ENCODE assay signal across 8 cellular contexts in genomic region chr17:8222380-8222629, GRCh38. TPM values are rescaled to one million over a fixed set of nuclear protein-coding genes. Genes with fewer than 3 reads are reported as not detected.
DNase-seq lines count a peak whose midpoint lies in the region; ATAC-seq and TF ChIP-seq lines count a peak whose summit lies in the region.

No MANE protein-coding gene starts in this region.

- WGBS in testis, 2 donors, result 0 to 2% methylated on average over 9 of the region's 9 CpGs

- H3K27ac ChIP-seq in cardiac muscle cell (peak overlapping the region; percentile 87), testis (peak overlapping the region; percentile 99)

- no peaks in the 10 kb centered on the region for H3K9me3 Mint-ChIP-seq in activated T-helper 1 cell treated with anti-CD3 and anti-CD28 coated beads, Interleukin-12 subunit alpha, Interleukin-12 subunit beta, Interleukin-2, Interleukin-4 antibody, amounts not matched to agents 30 ng/mL and 10 ng/mL and 1 ng/mL, durations not matched to agents 14 hours and 24 hours and 36 hours

- H3K27me3 ChIP-seq in cardiac muscle cell (no peaks in the 10 kb centered on the region), testis (no peaks in the 10 kb centered on the region)

- H3K36me3 ChIP-seq in cardiac muscle cell (no peaks in the 10 kb centered on the region), testis (ENCODE audit: low read depth, missing control alignments) (no peaks in the 10 kb centered on the region)

- H3K4me3 ChIP-seq in cardiac muscle cell (peak overlapping the region; percentile 61), testis (peak overlapping the region; percentile 74 to 86)

- H3K4me1 ChIP-seq in cardiac muscle cell (ENCODE audit: low read depth) (no peaks in the 10 kb centered on the region), testis (peaks cover 13% of the 10 kb centered on the region)

- peaks cover 14% of the 10 kb centered on the region for H3K36me3 Mint-ChIP-seq in activated T-helper 1 cell treated with anti-CD3 and anti-CD28 coated beads, Interleukin-12 subunit alpha, Interleukin-12 subunit beta, Interleukin-2, Interleukin-4 antibody, amounts not matched to agents 30 ng/mL and 10 ng/mL and 1 ng/mL, durations not matched to agents 14 hours and 24 hours and 36 hours (ENCODE audit: low read depth)

- no peak for TF ChIP-seq POLR2A in testis (IDR thresholded peaks at IDR 0.05)

- H3K4me3 Mint-ChIP-seq in activated T-helper 1 cell treated with anti-CD3 and anti-CD28 coated beads, Interleukin-12 subunit alpha, Interleukin-12 subunit beta, Interleukin-2, Interleukin-4 antibody, amounts not matched to agents 30 ng/mL and 10 ng/mL and 1 ng/mL, durations not matched to agents 14 hours and 24 hours and 36 hours, result peak overlapping the region; percentile 97

- peaks cover 21% of the 10 kb centered on the region for H3K27me3 Mint-ChIP-seq in activated T-helper 1 cell treated with anti-CD3 and anti-CD28 coated beads, Interleukin-12 subunit alpha, Interleukin-12 subunit beta, Interleukin-2, Interleukin-4 antibody, amounts not matched to agents 30 ng/mL and 10 ng/mL and 1 ng/mL, durations not matched to agents 14 hours and 24 hours and 36 hours (ENCODE audit: insufficient read depth)

- H3K4me1 Mint-ChIP-seq in activated T-helper 1 cell treated with anti-CD3 and anti-CD28 coated beads, Interleukin-12 subunit alpha, Interleukin-12 subunit beta, Interleukin-2, Interleukin-4 antibody, amounts not matched to agents 30 ng/mL and 10 ng/mL and 1 ng/mL, durations not matched to agents 14 hours and 24 hours and 36 hours (ENCODE audit: low read depth), result peaks cover 66% of the 10 kb centered on the region

- H3K27ac Mint-ChIP-seq in activated T-helper 1 cell treated with anti-CD3 and anti-CD28 coated beads, Interleukin-12 subunit alpha, Interleukin-12 subunit beta, Interleukin-2, Interleukin-4 antibody, amounts not matched to agents 30 ng/mL and 10 ng/mL and 1 ng/mL, durations not matched to agents 14 hours and 24 hours and 36 hours, result peak overlapping the region; percentile 98

- ATAC-seq in Right ventricle myocardium superior (ENCODE audit: poor library complexity) (no peak), HG03108 (IDR thresholded peaks at IDR 0.05; ENCODE audit: unreplicated experiment) (peak; percentile 26), esophagus mucosa (no peak), GM21825 (IDR thresholded peaks at IDR 0.05; ENCODE audit: unreplicated experiment) (no peak)

- no peak for TF ChIP-seq CTCF in cardiac muscle cell (IDR thresholded peaks at IDR 0.05; ENCODE audit: low read depth, low read length)
- TF ChIP-seq CTCF in testis (IDR thresholded peaks at IDR 0.05), result no peak

- intact Hi-C loops in Right ventricle myocardium superior (cut with DNase I), result loop anchor here (1.0 kb wide), 1 partner anchor 102 kb away; no protein-coding TSS in a partner anchor
- intact Hi-C loops in activated T-helper 1 cell treated with anti-CD3 and anti-CD28 coated beads, Interleukin-12 subunit alpha, Interleukin-12 subunit beta, Interleukin-2, Interleukin-4 antibody, amounts not matched to agents 30 ng/mL and 10 ng/mL and 1 ng/mL, durations not matched to agents 14 hours and 24 hours and 36 hours (cut with micrococcal nuclease), result loop anchor here (1.0 to 10.0 kb wide), 11 partner anchors 25 to 522 kb away; partner anchors contain the start of genes CCDC42, KRABD2 and RANGRF
- intact Hi-C loops in testis (cut with DNase I; ENCODE audit: low total_unique reads), result loop anchor here (5.0 kb wide), 1 partner anchor 35 kb away; no protein-coding TSS in a partner anchor

- DNase-seq in cardiac muscle cell (ENCODE audit: low read depth in 1 of 2, low spot score in 1 of 2), result no peak
- no peak for DNase-seq in Right ventricle myocardium superior
- no peak for DNase-seq in activated T-helper 1 cell treated with anti-CD3 and anti-CD28 coated beads, Interleukin-12 subunit alpha, Interleukin-12 subunit beta, Interleukin-2, Interleukin-4 antibody, amounts not matched to agents 30 ng/mL and 10 ng/mL and 1 ng/mL, durations not matched to agents 14 hours and 24 hours and 36 hours (ENCODE audit: low spot score)
- DNase-seq in iris pigment epithelial cell (ENCODE audit: low read depth), result peak; percentile 85
- DNase-seq in testis, result no peak

- H3K9me3 ChIP-seq in cardiac muscle cell (ENCODE audit: low read depth), result no peaks in the 10 kb centered on the region
- no peaks in the 10 kb centered on the region for H3K9me3 ChIP-seq in testis

RNA-seq across cellular contexts. Expression of gene AURKB, which starts 11.9 kb away (rescaled TPM):
- total RNA-seq in cardiac muscle cell, result 15.1 and 77.7 TPM in 2 replicates
- 17.8 and 133 TPM in 2 replicates for polyA plus RNA-seq in cardiac muscle cell
- 0.56 TPM for total RNA-seq in Right ventricle myocardium superior
- total RNA-seq in activated T-helper 1 cell treated with anti-CD3 and anti-CD28 coated beads, Interleukin-12 subunit alpha, Interleukin-12 subunit beta, Interleukin-2, Interleukin-4 antibody, amounts not matched to agents 30 ng/mL and 10 ng/mL and 1 ng/mL, durations not matched to agents 14 hours and 24 hours and 36 hours, result 82.2 and 88.7 TPM in 2 replicates
- 1 to 10 TPM; 2.4 to 3.7 TPM for total RNA-seq in testis
- polyA plus RNA-seq in testis (ENCODE audit: insufficient read depth, low read depth, low replicate concordance), result 3.2 TPM
- total RNA-seq in esophagus mucosa, result 22.0 TPM

RNA-seq across cellular contexts. Expression of gene CTC1, which starts 25.6 kb away (rescaled TPM):
- total RNA-seq in cardiac muscle cell (7.4 and 15.6 TPM in 2 replicates), Right ventricle myocardium superior (13.0 TPM), testis (10 to 100 TPM; 30.3 to 40.0 TPM), esophagus mucosa (10.0 TPM)
- polyA plus RNA-seq in cardiac muscle cell (17.1 and 23.0 TPM in 2 replicates), testis (ENCODE audit: insufficient read depth, low read depth, low replicate concordance) (22.8 TPM)
- total RNA-seq in activated T-helper 1 cell treated with anti-CD3 and anti-CD28 coated beads, Interleukin-12 subunit alpha, Interleukin-12 subunit beta, Interleukin-2, Interleukin-4 antibody, amounts not matched to agents 30 ng/mL and 10 ng/mL and 1 ng/mL, durations not matched to agents 14 hours and 24 hours and 36 hours, result 68.5 and 76.3 TPM in 2 replicates

RNA-seq across cellular contexts. Expression of gene PFAS, which starts 26.8 kb away (rescaled TPM):
- 49.9 and 62.5 TPM in 2 replicates for total RNA-seq in cardiac muscle cell
- polyA plus RNA-seq in cardiac muscle cell, result 48.2 and 62.0 TPM in 2 replicates
- 10.0 TPM for total RNA-seq in Right ventricle myocardium superior
- total RNA-seq in activated T-helper 1 cell treated with anti-CD3 and anti-CD28 coated beads, Interleukin-12 subunit alpha, Interleukin-12 subunit beta, Interleukin-2, Interleukin-4 antibody, amounts not matched to agents 30 ng/mL and 10 ng/mL and 1 ng/mL, durations not matched to agents 14 hours and 24 hours and 36 hours, result 189 and 204 TPM in 2 replicates
- 10 to 100 TPM; 33.3 to 40.5 TPM for total RNA-seq in testis
- 17.6 TPM for polyA plus RNA-seq in testis (ENCODE audit: insufficient read depth, low read depth, low replicate concordance)
- 25.1 TPM for total RNA-seq in esophagus mucosa

RNA-seq across cellular contexts. Expression of gene BORCS6, which starts 32.3 kb away (rescaled TPM):
- 19.7 and 26.4 TPM in 2 replicates for total RNA-seq in cardiac muscle cell
- 13.2 and 13.7 TPM in 2 replicates for polyA plus RNA-seq in cardiac muscle cell
- 8.5 TPM for total RNA-seq in Right ventricle myocardium superior
- total RNA-seq in activated T-helper 1 cell treated with anti-CD3 and anti-CD28 coated beads, Interleukin-12 subunit alpha, Interleukin-12 subunit beta, Interleukin-2, Interleukin-4 antibody, amounts not matched to agents 30 ng/mL and 10 ng/mL and 1 ng/mL, durations not matched to agents 14 hours and 24 hours and 36 hours, result 6.3 and 6.7 TPM in 2 replicates
- 10 to 100 TPM in 1 of 2 donors, 1 to 10 TPM in 1; 8.7 to 10.4 TPM for total RNA-seq in testis
- 8.5 TPM for polyA plus RNA-seq in testis (ENCODE audit: insufficient read depth, low read depth, low replicate concordance)
- 6.3 TPM for total RNA-seq in esophagus mucosa

RNA-seq across cellular contexts. Expression of gene TMEM107, which starts 46.1 kb away (rescaled TPM):
- total RNA-seq in cardiac muscle cell (39.8 and 40.7 TPM in 2 replicates), Right ventricle myocardium superior (7.1 TPM), testis (10 to 100 TPM; 17.2 to 23.2 TPM), esophagus mucosa (17.5 TPM)
- polyA plus RNA-seq in cardiac muscle cell (54.6 and 62.4 TPM in 2 replicates), testis (ENCODE audit: insufficient read depth, low read depth, low replicate concordance) (31.8 TPM)
- 19.3 and 20.8 TPM in 2 replicates for total RNA-seq in activated T-helper 1 cell treated with anti-CD3 and anti-CD28 coated beads, Interleukin-12 subunit alpha, Interleukin-12 subunit beta, Interleukin-2, Interleukin-4 antibody, amounts not matched to agents 30 ng/mL and 10 ng/mL and 1 ng/mL, durations not matched to agents 14 hours and 24 hours and 36 hours
